ENCODE assay signal across 21 cellular contexts in genomic region chr5:136726506-136726905, GRCh38.
"Had no signal": no experiment of that assay in that cellular context is flagged by ENCODE, and none has a peak within 500 bp of the region (broad histone marks: within the 10 kb centered on the region; RNA-seq: fewer than 3 reads in every experiment).

No MANE protein-coding gene starts in this region.

- ATAC-seq: T-cell had no signal

- DNase-seq: IMR-90, Karpas-422, KG1, MG63, NCI-H1092 treated with DMSO at 0.1 percent for 48 hours, NCI-H1436, NCI-H187, NCI-H2029, NCI-H2081 treated with DMSO at 0.1 percent for 48 hours, NCI-H2171, NCI-H226, NCI-H446, NCI-H510A, NCI-H524 treated with DMSO at 0.1 percent for 48 hours, NCI-H69, NCI-H774, Right ventricle myocardium superior, RPMI8226, SK-N-SH, SW 1271, T-cell had no signal
